ENCODE assay signal across 8 cellular contexts in the genomic region with DNA sequence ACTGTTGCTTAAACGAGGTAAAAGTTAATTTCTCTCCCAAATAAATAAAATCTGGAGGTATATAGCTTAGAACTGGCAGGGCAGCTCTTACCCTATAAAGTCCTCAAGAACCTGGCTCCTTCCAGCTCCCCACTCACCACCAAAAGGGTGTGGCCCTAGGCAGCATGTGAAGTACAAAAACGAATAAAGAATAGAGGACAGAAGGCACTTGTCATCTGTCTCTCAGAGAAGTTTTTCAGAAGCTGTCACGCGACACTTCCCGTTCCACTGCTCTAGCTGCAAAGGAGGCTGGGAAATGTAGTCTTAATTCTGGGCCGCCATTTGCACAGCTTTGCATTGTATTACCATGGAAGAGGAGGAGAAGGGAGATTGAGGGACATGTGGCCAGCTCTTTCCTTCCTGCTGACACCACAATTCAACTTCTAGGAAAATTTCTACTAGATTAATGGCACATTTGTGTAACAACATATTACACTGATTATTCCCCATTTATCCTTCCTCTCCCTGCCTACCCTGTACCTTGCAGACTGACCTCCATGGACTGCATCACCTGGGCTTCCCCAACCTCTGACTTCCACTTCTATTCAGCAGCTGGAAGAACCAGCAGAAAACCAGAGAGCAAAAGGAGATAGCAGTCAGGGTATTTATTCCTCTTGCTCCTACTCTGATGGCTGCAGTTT.
DNase-seq lines count a peak whose midpoint lies in the region; ATAC-seq and TF ChIP-seq lines count a peak whose summit lies in the region.

No MANE protein-coding gene starts in this region.

- H3K9me3 ChIP-seq in lung (ENCODE audit: control insufficient read depth in 2 of 2, insufficient read depth in 1 of 2, low read length in 1 of 2) = no peaks in the 10 kb centered on the region

- H3K4me3 Mint-ChIP-seq in activated CD4-positive, alpha-beta T cell treated with anti-CD3 and anti-CD28 coated beads, Interleukin-2, amount 10 ng/mL, durations not matched to agents 24 days and 14 days = peak overlapping the region; percentile 5

- intact Hi-C loops in activated CD4-positive, alpha-beta T cell treated with anti-CD3 and anti-CD28 coated beads, Interleukin-2, amount 10 ng/mL, durations not matched to agents 24 days and 14 days (cut with micrococcal nuclease) = no loop called here
- intact Hi-C loops in dorsolateral prefrontal cortex (cut with DNase I) = no loop called here

- no peaks in the 10 kb centered on the region for H3K36me3 Mint-ChIP-seq in activated CD4-positive, alpha-beta T cell treated with anti-CD3 and anti-CD28 coated beads, Interleukin-2, amount 10 ng/mL, durations not matched to agents 24 days and 14 days (ENCODE audit: low read depth)

- ATAC-seq in GM19035 (IDR thresholded peaks at IDR 0.05; ENCODE audit: unreplicated experiment) (peak; percentile 99), HG03175 (IDR thresholded peaks at IDR 0.05; ENCODE audit: unreplicated experiment) (peak; percentile 97), lung (ENCODE audit: insufficient read depth, low FRiP score) (peak; percentile 84)

- no peak overlapping the region for H3K27ac Mint-ChIP-seq in activated CD4-positive, alpha-beta T cell treated with anti-CD3 and anti-CD28 coated beads, Interleukin-2, amount 10 ng/mL, durations not matched to agents 24 days and 14 days

- H3K27me3 ChIP-seq in dorsolateral prefrontal cortex = peaks cover 0 to 4% (median 0%) of the 10 kb centered on the region in 45 donors
- no peaks in the 10 kb centered on the region for H3K27me3 ChIP-seq in lung (ENCODE audit: control insufficient read depth, insufficient read depth)

- peak; percentile 61 for DNase-seq in AG08396 (ENCODE audit: low spot score)
- DNase-seq in NCI-H460 (ENCODE audit: extremely low read depth, low read depth) = peak; percentile 65
- DNase-seq in activated CD4-positive, alpha-beta T cell treated with anti-CD3 and anti-CD28 coated beads, Interleukin-2, amount 10 ng/mL, durations not matched to agents 24 days and 14 days = peak; percentile 88
- DNase-seq in dorsolateral prefrontal cortex = peak in 3 of 10 donors; percentile 4 to 35 (median 33)
- peak; percentile 81 for DNase-seq in lung (ENCODE audit: low spot score)
- DNase-seq in stimulated activated CD8-positive, alpha-beta memory T cell treated with anti-CD3 and anti-CD28 coated beads, Interleukin-15, amount 100 ng/mL, for 4 hours (ENCODE audit: low read depth in 2 of 2) = peak; percentile 19 to 52

- H3K4me3 ChIP-seq in dorsolateral prefrontal cortex (peak overlapping the region in 34 of 59 donors; percentile 0 to 57 (median 32)), lung (peak overlapping the region; percentile 26)

- peaks cover 10% of the 10 kb centered on the region for H3K27me3 Mint-ChIP-seq in activated CD4-positive, alpha-beta T cell treated with anti-CD3 and anti-CD28 coated beads, Interleukin-2, amount 10 ng/mL, durations not matched to agents 24 days and 14 days

- no peaks in the 10 kb centered on the region for H3K9me3 Mint-ChIP-seq in activated CD4-positive, alpha-beta T cell treated with anti-CD3 and anti-CD28 coated beads, Interleukin-2, amount 10 ng/mL, durations not matched to agents 24 days and 14 days

- H3K36me3 ChIP-seq in lung (ENCODE audit: control insufficient read depth in 2 of 2, insufficient read depth in 2 of 2, low read length in 2 of 2) = no peaks in the 10 kb centered on the region

- no peaks in the 10 kb centered on the region for H3K4me1 ChIP-seq in lung (ENCODE audit: control insufficient read depth in 2 of 2, insufficient read depth in 2 of 2, low read length in 2 of 2)

- WGBS in lung, 2 donors = 5% methylated on average over 6 of the region's 6 CpGs

- H3K4me1 Mint-ChIP-seq in activated CD4-positive, alpha-beta T cell treated with anti-CD3 and anti-CD28 coated beads, Interleukin-2, amount 10 ng/mL, durations not matched to agents 24 days and 14 days = peaks cover 4% of the 10 kb centered on the region

- TF ChIP-seq CTCF in dorsolateral prefrontal cortex (IDR thresholded peaks at IDR 0.05 in 54 of 56, conservative IDR thresholded peaks at IDR 0.05 in 2 of 56; ENCODE audit: low read depth in 1 of 56, partially characterized antibody in 56 of 56) (no peak), lung (IDR thresholded peaks at IDR 0.05; ENCODE audit: control extremely low read depth, extremely low read depth) (no peak)

- H3K27ac ChIP-seq in dorsolateral prefrontal cortex (no peak overlapping the region), lung (ENCODE audit: low read depth in 1 of 2, low read length in 1 of 2) (peak overlapping the region in 1 of 2 donors; percentile 69)
